ENCODE assay signal across 11 cellular contexts in genomic region chr3:42020681-42021307, GRCh38. TPM values are rescaled to one million over a fixed set of nuclear protein-coding genes. Genes with fewer than 3 reads are reported as not detected.
DNase-seq lines count a peak whose midpoint lies in the region; ATAC-seq and TF ChIP-seq lines count a peak whose summit lies in the region.
"Had no signal": no experiment of that assay in that cellular context is flagged by ENCODE, and none has a peak within 500 bp of the region (broad histone marks: within the 10 kb centered on the region; RNA-seq: fewer than 3 reads in every experiment).

No MANE protein-coding gene starts in this region.

- no peak for DNase-seq in Calu3
- peak; percentile 85 for DNase-seq in M059J (ENCODE audit: low read depth)
- peak; percentile 56 to 90 for DNase-seq in cardiac fibroblast (ENCODE audit: low read depth in 2 of 2)
- no peak for DNase-seq in NCI-H2227 (lab: John Stamatoyannopoulos, UW; ENCODE audit: unreplicated experiment)
- no peak for DNase-seq in HEK293T (ENCODE audit: extremely low spot score)
- no peak for DNase-seq in NCI-H345 (lab: John Stamatoyannopoulos, UW)
- DNase-seq: activated effector memory CD4-positive, alpha-beta T cell treated with Interleukin-2 at 50 U/mL for 16 hours; KBM-7 had no signal

- POLR2A ChIA-PET in HEK293T (lab: Yijun Ruan, JAX): no interaction called here

- H3K4me3 Mint-ChIP-seq in Calu3 (ENCODE audit: low read depth, unreplicated experiment): no peak overlapping the region
- peak overlapping the region in 2 of 3 experiments; percentile 1 to 9 for H3K4me3 Mint-ChIP-seq in nephron

- H3K27ac Mint-ChIP-seq in Calu3 (ENCODE audit: unreplicated experiment): peak overlapping the region; percentile 56
- peak overlapping the region; percentile 71 to 77 (median 74) for H3K27ac Mint-ChIP-seq in nephron

- CTCF ChIA-PET in Calu3 (lab: Charles Lee) (interaction anchor here (0.6 to 1.1 kb wide), 2 partner anchors 59 to 117 kb away, joined by 3 to 4 read pairs; no protein-coding TSS in a partner anchor), HEK293T (lab: Yijun Ruan, JAX) (no interaction called here)

- H3K4me1 Mint-ChIP-seq in Calu3 (ENCODE audit: low read depth, unreplicated experiment) (peaks cover 64% of the 10 kb centered on the region), nephron (peaks cover 75% of the 10 kb centered on the region)

- H3K9me3 Mint-ChIP-seq in Calu3 (ENCODE audit: low read depth, unreplicated experiment) (no peaks in the 10 kb centered on the region), nephron (no peaks in the 10 kb centered on the region)

- TF ChIP-seq CTCF in Calu3 (IDR thresholded peaks at IDR 0.05; ENCODE audit: unreplicated experiment): no peak
- no peak for TF ChIP-seq CTCF in cardiac fibroblast (IDR thresholded peaks at IDR 0.05; ENCODE audit: low read depth, low read length)
- no peak for TF ChIP-seq CTCF in nephron (IDR thresholded peaks at IDR 0.05; ENCODE audit: unreplicated experiment in 3 of 3)

- no peaks in the 10 kb centered on the region for H3K36me3 Mint-ChIP-seq in Calu3 (ENCODE audit: insufficient read depth, unreplicated experiment)
- no peaks in the 10 kb centered on the region for H3K36me3 Mint-ChIP-seq in nephron (ENCODE audit: low read depth)

- no peak overlapping the region for H3K4me3 ChIP-seq in cardiac fibroblast (replicated peaks in 1 of 2; ENCODE audit: low read depth in 2 of 2, low read length in 2 of 2)

- ATAC-seq in GM18867 (IDR thresholded peaks at IDR 0.05; ENCODE audit: unreplicated experiment): no peak
- ATAC-seq: sciatic nerve had no signal

- H3K27me3 Mint-ChIP-seq in Calu3 (ENCODE audit: unreplicated experiment): no peaks in the 10 kb centered on the region
- H3K27me3 Mint-ChIP-seq in nephron (ENCODE audit: low read depth): no peaks in the 10 kb centered on the region

- BruUV-seq in Calu3 (replicated peaks; lab: Mats Ljungman, UMichigan): no TSS peak

- intact Hi-C loops in Calu3 (cut with micrococcal nuclease; ENCODE audit: unreplicated experiment): no loop called here

TF ChIP-seq in HEK293T, 16 proteins besides CTCF, POLR2A, EP300 and RAD21:
- no peak for TF ChIP-seq LEF1 (IDR thresholded peaks at IDR 0.05; ENCODE audit: borderline replicate concordance)

RNA-seq across cellular contexts. Expression of gene ULK4, which starts 58.9 kb away (rescaled TPM):
- 8.6 and 8.7 TPM in 2 replicates for total RNA-seq in Calu3 (2022)
- total RNA-seq in M059J (2014; rRNA removed; shearing (Covaris generic)): 8.4 and 9.1 TPM in 2 replicates

Comparison
In these comparisons a context has a peak if more than half of its experiments do, and no peak if none do; other contexts are left out.
1. DNase-seq: peak in M059J (single experiment) and cardiac fibroblast (2 of 2); none in Calu3 (single experiment), NCI-H2227 (single experiment), HEK293T (single experiment) and NCI-H345 (single experiment).